In the genomic region with DNA sequence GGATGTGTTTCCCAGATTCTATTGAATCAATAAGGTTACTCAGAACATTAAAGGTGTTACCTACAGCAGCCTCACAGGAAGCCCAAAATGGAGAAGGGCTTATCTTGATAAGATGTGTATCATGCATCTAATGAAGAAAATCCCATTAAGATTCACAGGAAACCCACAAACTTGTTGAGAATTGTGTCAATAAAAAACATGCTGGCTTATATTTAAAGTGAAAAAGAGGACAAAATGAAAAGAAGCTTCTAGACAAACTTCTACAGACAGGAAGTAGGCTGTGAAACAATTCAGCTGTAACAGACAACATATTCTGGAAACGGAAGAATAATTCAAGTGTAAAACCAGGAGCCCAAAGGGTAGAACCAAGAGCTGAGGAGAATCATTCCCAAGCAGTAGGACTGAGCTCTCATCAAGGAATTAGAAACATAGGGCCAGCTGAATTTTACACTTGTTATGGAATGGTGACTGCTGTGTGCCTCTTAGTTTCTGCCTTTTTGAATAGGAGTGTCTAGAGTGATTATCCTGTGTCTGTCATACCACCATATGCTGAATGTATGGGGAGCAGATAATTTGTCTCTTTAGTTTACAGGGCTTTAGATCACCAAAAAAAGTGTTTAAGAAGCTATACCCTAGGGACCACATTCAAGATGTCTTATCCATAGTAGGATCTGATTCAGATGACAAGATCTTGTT, we compare ENCODE assay signal across 1 cellular context.
TF ChIP-seq lines count a peak whose summit lies in the region.

No MANE protein-coding gene starts in this region.

TF ChIP-seq in liver, 16 proteins besides CTCF, POLR2A, EP300 and RAD21 (continued from another document):
- TF ChIP-seq, protein P1, sequence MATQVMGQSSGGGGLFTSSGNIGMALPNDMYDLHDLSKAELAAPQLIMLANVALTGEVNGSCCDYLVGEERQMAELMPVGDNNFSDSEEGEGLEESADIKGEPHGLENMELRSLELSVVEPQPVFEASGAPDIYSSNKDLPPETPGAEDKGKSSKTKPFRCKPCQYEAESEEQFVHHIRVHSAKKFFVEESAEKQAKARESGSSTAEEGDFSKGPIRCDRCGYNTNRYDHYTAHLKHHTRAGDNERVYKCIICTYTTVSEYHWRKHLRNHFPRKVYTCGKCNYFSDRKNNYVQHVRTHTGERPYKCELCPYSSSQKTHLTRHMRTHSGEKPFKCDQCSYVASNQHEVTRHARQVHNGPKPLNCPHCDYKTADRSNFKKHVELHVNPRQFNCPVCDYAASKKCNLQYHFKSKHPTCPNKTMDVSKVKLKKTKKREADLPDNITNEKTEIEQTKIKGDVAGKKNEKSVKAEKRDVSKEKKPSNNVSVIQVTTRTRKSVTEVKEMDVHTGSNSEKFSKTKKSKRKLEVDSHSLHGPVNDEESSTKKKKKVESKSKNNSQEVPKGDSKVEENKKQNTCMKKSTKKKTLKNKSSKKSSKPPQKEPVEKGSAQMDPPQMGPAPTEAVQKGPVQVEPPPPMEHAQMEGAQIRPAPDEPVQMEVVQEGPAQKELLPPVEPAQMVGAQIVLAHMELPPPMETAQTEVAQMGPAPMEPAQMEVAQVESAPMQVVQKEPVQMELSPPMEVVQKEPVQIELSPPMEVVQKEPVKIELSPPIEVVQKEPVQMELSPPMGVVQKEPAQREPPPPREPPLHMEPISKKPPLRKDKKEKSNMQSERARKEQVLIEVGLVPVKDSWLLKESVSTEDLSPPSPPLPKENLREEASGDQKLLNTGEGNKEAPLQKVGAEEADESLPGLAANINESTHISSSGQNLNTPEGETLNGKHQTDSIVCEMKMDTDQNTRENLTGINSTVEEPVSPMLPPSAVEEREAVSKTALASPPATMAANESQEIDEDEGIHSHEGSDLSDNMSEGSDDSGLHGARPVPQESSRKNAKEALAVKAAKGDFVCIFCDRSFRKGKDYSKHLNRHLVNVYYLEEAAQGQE (IDR thresholded peaks at IDR 0.05): no peak
- TF ChIP-seq YY1 (IDR thresholded peaks at IDR 0.05) (no peak), FOXA2 (IDR thresholded peaks at IDR 0.05) (no peak), FOXA1 (IDR thresholded peaks at IDR 0.05) (no peak), HNF4G (IDR thresholded peaks at IDR 0.05) (no peak), JUND (IDR thresholded peaks at IDR 0.05) (no peak)
